ENCODE assay signal across 15 cellular contexts in genomic region chr1:21089299-21089698, GRCh38.
"Had no signal": no experiment of that assay in that cellular context is flagged by ENCODE, and none has a peak within 500 bp of the region (broad histone marks: within the 10 kb centered on the region; RNA-seq: fewer than 3 reads in every experiment).

No MANE protein-coding gene starts in this region.

- ATAC-seq: gastroesophageal sphincter, pancreas had no signal

- H2AFZ ChIP-seq: hepatocyte had no signal

- H3K4me1 ChIP-seq: pancreas had no signal

- H3K27me3 ChIP-seq: gastroesophageal sphincter, hepatocyte, pancreas, stomach had no signal

- H3K36me3 ChIP-seq: pancreas had no signal

- H3K4me3 ChIP-seq: gastroesophageal sphincter, hepatocyte, pancreas, stomach had no signal

- H3K27ac Mint-ChIP-seq: activated CD4-positive, alpha-beta memory T cell treated with anti-CD3 and anti-CD28 coated beads, Interleukin-2, amount 10 ng/mL, durations not matched to agents 7 days and 5 days; activated naive CD8-positive, alpha-beta T cell treated with anti-CD3 and anti-CD28 coated beads for 36 hours had no signal

- H3K9me3 ChIP-seq: gastroesophageal sphincter, pancreas, stomach had no signal

- H3K27ac ChIP-seq: epithelial cell of prostate, gastroesophageal sphincter, pancreas had no signal

- H3K4me3 Mint-ChIP-seq: activated CD4-positive, alpha-beta memory T cell treated with anti-CD3 and anti-CD28 coated beads, Interleukin-2, amount 10 ng/mL, durations not matched to agents 7 days and 5 days; activated naive CD8-positive, alpha-beta T cell treated with anti-CD3 and anti-CD28 coated beads for 36 hours had no signal

- FAIRE-seq: astrocyte, colon, pancreas had no signal

- DNase-seq: activated CD4-positive, alpha-beta memory T cell treated with anti-CD3 and anti-CD28 coated beads, Interleukin-2, amount 10 ng/mL, durations not matched to agents 7 days and 5 days; activated CD4-positive, CD25-positive, alpha-beta regulatory T cell treated with anti-CD3 and anti-CD28 coated beads, Interleukin-2, amount 50 U/mL, for 72 hours; activated gamma-delta T cell; activated naive CD8-positive, alpha-beta T cell treated with anti-CD3 and anti-CD28 coated beads for 36 hours; activated T-cell treated with anti-CD3 and anti-CD28 coated beads, Interleukin-2, amount 50 U/mL, for 48 hours; kidney glomerular epithelial cell; pancreas; stimulated activated CD4-positive, alpha-beta T cell treated with anti-CD3 and anti-CD28 coated beads, Interleukin-4, amount 100 ng/mL, for 1 hour; stimulated activated CD8-positive, alpha-beta memory T cell treated with anti-CD3 and anti-CD28 coated beads, Interleukin-4, amount 100 ng/mL, for 48 hours; stomach had no signal

- H3K27me3 Mint-ChIP-seq: activated CD4-positive, alpha-beta memory T cell treated with anti-CD3 and anti-CD28 coated beads, Interleukin-2, amount 10 ng/mL, durations not matched to agents 7 days and 5 days; activated naive CD8-positive, alpha-beta T cell treated with anti-CD3 and anti-CD28 coated beads for 36 hours had no signal
